ENCODE assay signal across 23 cellular contexts in genomic region chr5:23440703-23441102, GRCh38.
"Had no signal": no experiment of that assay in that cellular context is flagged by ENCODE, and none has a peak within 500 bp of the region (broad histone marks: within the 10 kb centered on the region; RNA-seq: fewer than 3 reads in every experiment).

No MANE protein-coding gene starts in this region.

- H3K4me3 Mint-ChIP-seq: naive thymus-derived CD4-positive, alpha-beta T cell; neural crest cell; stimulated activated memory B cell treated with anti-CD40 and anti-IgM and Interleukin-4, amounts not matched to agents 10 μg/mL and 1 μg/mL and 100 μg/mL, for 72 hours had no signal

- H3K27ac ChIP-seq: adrenal gland, coronary artery, esophagus squamous epithelium, gastrocnemius medialis, left lung, sigmoid colon, stomach, suprapubic skin, tibial nerve had no signal

- H3K9me3 Mint-ChIP-seq: stimulated activated memory B cell treated with anti-CD40 and anti-IgM and Interleukin-4, amounts not matched to agents 10 μg/mL and 1 μg/mL and 100 μg/mL, for 72 hours had no signal

- H3K4me3 ChIP-seq: adrenal gland, coronary artery, esophagus squamous epithelium, gastrocnemius medialis, left lung, lung, sigmoid colon, smooth muscle cell, stomach, suprapubic skin, tibial nerve had no signal

- H3K36me3 ChIP-seq: adrenal gland, esophagus squamous epithelium, gastrocnemius medialis, left lung, sigmoid colon, stomach, suprapubic skin, tibial nerve had no signal

- ATAC-seq: activated naive CD4-positive, alpha-beta T cell treated with anti-CD3 and anti-CD28 coated beads, Interleukin-2, amount 50 U/mL, for 72 hours; gastrocnemius medialis; left lung; naive thymus-derived CD4-positive, alpha-beta T cell; stimulated activated memory B cell treated with anti-CD40 and anti-IgM and Interleukin-4, amounts not matched to agents 10 μg/mL and 1 μg/mL and 100 μg/mL, for 72 hours had no signal

- DNase-seq: activated CD4-positive, alpha-beta T cell treated with anti-CD3 and anti-CD28 coated beads for 1 hour; activated gamma-delta T cell treated with Interleukin-2 at 50 U/mL for 16 hours; activated T-cell treated with anti-CD3 and anti-CD28 coated beads, Interleukin-2, amount 50 U/mL, for 1 hour; adrenal gland; cerebellar nuclear complex; esophagus squamous epithelium; gastrocnemius medialis; hippocampal formation; kidney glomerular epithelial cell; left lung; naive thymus-derived CD4-positive, alpha-beta T cell; occipital lobe; sigmoid colon; stimulated activated CD4-positive, alpha-beta T cell treated with anti-CD3 and anti-CD28 coated beads, Interleukin-15, amount 100 ng/mL, for 24 hours; stomach had no signal

- H3K36me3 Mint-ChIP-seq: activated naive CD4-positive, alpha-beta T cell treated with anti-CD3 and anti-CD28 coated beads, Interleukin-2, amount 50 U/mL, for 72 hours; stimulated activated memory B cell treated with anti-CD40 and anti-IgM and Interleukin-4, amounts not matched to agents 10 μg/mL and 1 μg/mL and 100 μg/mL, for 72 hours had no signal

- H3K4me1 ChIP-seq: adrenal gland, esophagus squamous epithelium, gastrocnemius medialis, left lung, sigmoid colon, stomach, suprapubic skin, tibial nerve had no signal

- H3K27ac Mint-ChIP-seq: activated naive CD4-positive, alpha-beta T cell treated with anti-CD3 and anti-CD28 coated beads, Interleukin-2, amount 50 U/mL, for 72 hours; naive thymus-derived CD4-positive, alpha-beta T cell; stimulated activated memory B cell treated with anti-CD40 and anti-IgM and Interleukin-4, amounts not matched to agents 10 μg/mL and 1 μg/mL and 100 μg/mL, for 72 hours had no signal

- H3K4me1 Mint-ChIP-seq: naive thymus-derived CD4-positive, alpha-beta T cell; stimulated activated memory B cell treated with anti-CD40 and anti-IgM and Interleukin-4, amounts not matched to agents 10 μg/mL and 1 μg/mL and 100 μg/mL, for 72 hours had no signal

- H3K27me3 ChIP-seq: adrenal gland, esophagus squamous epithelium, gastrocnemius medialis, left lung, sigmoid colon, stomach, suprapubic skin, tibial nerve had no signal

- H3K9me3 ChIP-seq: adrenal gland, esophagus squamous epithelium, gastrocnemius medialis, sigmoid colon, suprapubic skin had no signal

- H3K27me3 Mint-ChIP-seq: naive thymus-derived CD4-positive, alpha-beta T cell; stimulated activated memory B cell treated with anti-CD40 and anti-IgM and Interleukin-4, amounts not matched to agents 10 μg/mL and 1 μg/mL and 100 μg/mL, for 72 hours had no signal
